8 cellular contexts compared by ENCODE assay signal in the genomic region with DNA sequence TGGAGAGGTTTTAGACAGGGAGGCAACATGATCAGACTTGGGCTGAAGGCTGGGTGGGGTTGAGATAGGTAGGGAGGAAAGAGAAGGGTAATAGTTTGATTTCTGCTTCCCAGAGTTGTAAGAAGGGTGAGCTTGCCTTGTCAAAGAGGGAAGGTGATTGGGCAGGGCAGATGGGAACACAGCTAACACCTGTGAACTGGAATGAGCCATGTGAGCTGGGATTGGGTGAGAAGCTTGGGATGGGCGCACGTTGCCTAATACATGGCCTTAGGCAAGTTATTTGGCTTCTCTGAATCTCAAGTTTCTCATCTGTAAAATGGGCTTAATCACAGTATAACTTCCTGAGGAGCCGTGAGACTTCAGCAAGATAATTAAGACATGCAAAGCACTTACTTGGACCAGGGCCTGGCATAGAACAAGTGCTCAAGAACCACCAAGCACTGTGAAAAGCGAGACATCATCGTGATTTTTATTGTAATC. TPM values are rescaled to one million over a fixed set of nuclear protein-coding genes. Genes with fewer than 3 reads are reported as not detected.
DNase-seq lines count a peak whose midpoint lies in the region; FAIRE-seq and TF ChIP-seq lines count a peak whose summit lies in the region.
"Had no signal": no experiment of that assay in that cellular context is flagged by ENCODE, and none has a peak within 500 bp of the region (broad histone marks: within the 10 kb centered on the region; RNA-seq: fewer than 3 reads in every experiment).

No MANE protein-coding gene starts in this region.

- no peak overlapping the region for H3K4me3 ChIP-seq in adipocyte (ENCODE audit: low read length)

- peaks cover 2% of the 10 kb centered on the region for H3K27me3 Mint-ChIP-seq in progenitor cell of endocrine pancreas

- no peaks in the 10 kb centered on the region for H3K27me3 ChIP-seq in adipocyte (replicated peaks; ENCODE audit: control insufficient read depth, insufficient read depth, low read length)

- no peaks in the 10 kb centered on the region for H3K36me3 ChIP-seq in adipocyte (ENCODE audit: control insufficient read depth, insufficient read depth, low read length, severe bottlenecking)

- H3K4me3 Mint-ChIP-seq in progenitor cell of endocrine pancreas (ENCODE audit: low read depth) = peak overlapping the region; percentile 23

- H3K4me1 ChIP-seq in adipocyte (ENCODE audit: control insufficient read depth, insufficient read depth, low read length) = peaks cover 22% of the 10 kb centered on the region
- H3K4me1 ChIP-seq: parathyroid adenoma had no signal

- no peak for FAIRE-seq in frontal cortex (lab: Jason Lieb, UNC)

- TF ChIP-seq CTCF in progenitor cell of endocrine pancreas (IDR thresholded peaks at IDR 0.05; ENCODE audit: unreplicated experiment) = no peak

- peak; percentile 26 for DNase-seq in ELF-1 (ENCODE audit: low read depth, low spot score)
- DNase-seq in NCI-H1105 (lab: John Stamatoyannopoulos, UW) = peak; percentile 76
- DNase-seq in adipocyte (ENCODE audit: low read depth) = no peak
- no peak for DNase-seq in progenitor cell of endocrine pancreas (ENCODE audit: low spot score, unreplicated experiment)
- DNase-seq in frontal cortex (ENCODE audit: low spot score in 2 of 2) = no peak
- DNase-seq in COR-L47 (lab: John Stamatoyannopoulos, UW) = no peak
- no peak for DNase-seq in amniotic stem cell (lab: John Stamatoyannopoulos, UW)

- H3K9me3 Mint-ChIP-seq in progenitor cell of endocrine pancreas (ENCODE audit: low read depth) = no peaks in the 10 kb centered on the region

- no peaks in the 10 kb centered on the region for H3K9me3 ChIP-seq in adipocyte (ENCODE audit: control insufficient read depth, low read length)

- H3K9ac ChIP-seq in adipocyte (ENCODE audit: low read length) = peak overlapping the region; percentile 8
- H3K9ac ChIP-seq: parathyroid adenoma had no signal

- peaks cover 18% of the 10 kb centered on the region for H3K4me1 Mint-ChIP-seq in progenitor cell of endocrine pancreas (ENCODE audit: low read depth)

- H3K27ac Mint-ChIP-seq in progenitor cell of endocrine pancreas = peak overlapping the region; percentile 66

- no peaks in the 10 kb centered on the region for H3K36me3 Mint-ChIP-seq in progenitor cell of endocrine pancreas (ENCODE audit: insufficient read depth)

RNA-seq across cellular contexts. Expression of a gene that starts 33.8 kb away (rescaled TPM):
- total RNA-seq in progenitor cell of endocrine pancreas (420 and 434 TPM in 2 replicates), frontal cortex (22.4 TPM)

Comparison
In these comparisons a context has a peak if more than half of its experiments do, and no peak if none do; other contexts are left out.
1. DNase-seq: peak in ELF-1 (single experiment) and NCI-H1105 (single experiment); none in adipocyte (single experiment), progenitor cell of endocrine pancreas (single experiment), frontal cortex (0 of 2), COR-L47 (single experiment) and amniotic stem cell (single experiment).
2. RNA of a gene that starts 33.8 kb away (total RNA-seq): 420 to 434 TPM in progenitor cell of endocrine pancreas; 22.4 TPM in frontal cortex (single experiment); every median in the first group is over 10 times any median in the second.